Comparison of ENCODE assay signal across 21 cellular contexts in genomic region chr2:195108182-195108581, GRCh38.
A peak's percentile ranks its signal among the peaks of the same experiment; 100 is the strongest.
DNase-seq lines count a peak whose midpoint lies in the region; FAIRE-seq and TF ChIP-seq lines count a peak whose summit lies in the region.
"Had no signal": no experiment of that assay in that cellular context is flagged by ENCODE, and none has a peak within 500 bp of the region (broad histone marks: within the 10 kb centered on the region; RNA-seq: fewer than 3 reads in every experiment).

No MANE protein-coding gene starts in this region.

- H3K4me2 ChIP-seq in keratinocyte (ENCODE audit: control insufficient read depth, extremely low read depth, insufficient read depth, low read depth, low read length): no peak overlapping the region
- H3K4me2 ChIP-seq: A549; BLaER1 treated with 17β-estradiol and CSF1 and Interleukin-3, amounts not matched to agents 10 nM and 100 nM had no signal

- H3K79me2 ChIP-seq in keratinocyte (ENCODE audit: control insufficient read depth, insufficient read depth, low read length): no peaks in the 10 kb centered on the region

- FAIRE-seq in bronchial epithelial cell (lab: Jason Lieb, UNC): no peak
- no peak for FAIRE-seq in keratinocyte (lab: Jason Lieb, UNC)
- FAIRE-seq: A549, D721Med, G401.6, GM12891, GM19239 had no signal

- no peaks in the 10 kb centered on the region for H3K9me1 ChIP-seq in keratinocyte (ENCODE audit: control insufficient read depth, extremely low read depth, insufficient read depth, low read length)

- TF ChIP-seq CTCF in bronchial epithelial cell (IDR thresholded peaks at IDR 0.05; ENCODE audit: insufficient read depth, low read length, severe bottlenecking): no peak
- TF ChIP-seq CTCF in keratinocyte (optimal IDR thresholded peaks at IDR 0.05 in 1 of 3, IDR thresholded peaks at IDR 0.05 in 1 of 3, conservative IDR thresholded peaks at IDR 0.05 in 1 of 3; ENCODE audit: extremely low read depth in 1 of 3, insufficient read depth in 2 of 3, low read length in 3 of 3): no peak
- TF ChIP-seq CTCF in osteocyte (IDR thresholded peaks at IDR 0.05): no peak

- H3K9me3 ChIP-seq in keratinocyte (ENCODE audit: control insufficient read depth, low read depth, low read length): no peaks in the 10 kb centered on the region
- H3K9me3 ChIP-seq: A549, Caco-2 had no signal

- no peak overlapping the region for H3K4me3 Mint-ChIP-seq in osteocyte (ENCODE audit: unreplicated experiment)
- H3K4me3 Mint-ChIP-seq: B cell; CD4-positive, alpha-beta T cell; CD8-positive, alpha-beta T cell had no signal

- no peaks in the 10 kb centered on the region for H3K27me3 ChIP-seq in bronchial epithelial cell (ENCODE audit: control insufficient read depth, insufficient read depth, low read length)
- no peaks in the 10 kb centered on the region for H3K27me3 ChIP-seq in keratinocyte (ENCODE audit: control insufficient read depth, extremely low read depth, insufficient read depth, low read length)
- H3K27me3 ChIP-seq: BLaER1 treated with 17β-estradiol and CSF1 and Interleukin-3, amounts not matched to agents 10 nM and 100 nM had no signal

- no peaks in the 10 kb centered on the region for H3K36me3 Mint-ChIP-seq in osteocyte (ENCODE audit: unreplicated experiment)
- H3K36me3 Mint-ChIP-seq: CD8-positive, alpha-beta T cell had no signal

- H3K27ac ChIP-seq in epithelial cell of prostate: peak overlapping the region; percentile 37
- H3K27ac ChIP-seq in keratinocyte (ENCODE audit: control insufficient read depth, insufficient read depth, low read length): no peak overlapping the region
- H3K27ac ChIP-seq: 22Rv1; A549; BLaER1 treated with 17β-estradiol and CSF1 and Interleukin-3, amounts not matched to agents 10 nM and 100 nM; C4-2B had no signal

- H3K27me3 Mint-ChIP-seq in osteocyte (ENCODE audit: unreplicated experiment): no peaks in the 10 kb centered on the region
- H3K27me3 Mint-ChIP-seq: B cell; CD4-positive, alpha-beta T cell had no signal

- DNase-seq in bronchial epithelial cell (ENCODE audit: low read depth): peak; percentile 36
- no peak for DNase-seq in epithelial cell of prostate (ENCODE audit: low read depth, low spot score)
- peak; percentile 49 for DNase-seq in keratinocyte (ENCODE audit: low read depth, low spot score)
- no peak for DNase-seq in osteocyte (ENCODE audit: extremely low spot score, unreplicated experiment)
- DNase-seq in ecto neural progenitor cell (ENCODE audit: low spot score): no peak
- DNase-seq: AML-193; Caco-2; Calu3; CD4-positive, alpha-beta T cell; CD8-positive, alpha-beta T cell; DMS79 treated with DMSO at 0.1 percent for 48 hours; GF-D8 had no signal

- H3K36me3 ChIP-seq in bronchial epithelial cell (ENCODE audit: control insufficient read depth, insufficient read depth, low read length) (no peaks in the 10 kb centered on the region), keratinocyte (ENCODE audit: control insufficient read depth in 2 of 2, extremely low read depth in 1 of 2, insufficient read depth in 2 of 2, low read length in 2 of 2) (no peaks in the 10 kb centered on the region)
- H3K36me3 ChIP-seq: BLaER1 treated with 17β-estradiol and CSF1 and Interleukin-3, amounts not matched to agents 10 nM and 100 nM had no signal

- H3K4me1 Mint-ChIP-seq in osteocyte (ENCODE audit: unreplicated experiment): no peaks in the 10 kb centered on the region
- H3K4me1 Mint-ChIP-seq: B cell had no signal

- H3K4me3 ChIP-seq in bronchial epithelial cell (ENCODE audit: low read depth, low read length) (no peak overlapping the region), keratinocyte (ENCODE audit: control insufficient read depth in 2 of 3, extremely low read depth in 1 of 3, insufficient read depth in 2 of 3, low read depth in 1 of 3, low read length in 3 of 3) (no peak overlapping the region)
- H3K4me3 ChIP-seq: A549; BLaER1 treated with 17β-estradiol and CSF1 and Interleukin-3, amounts not matched to agents 10 nM and 100 nM had no signal

- H3K4me1 ChIP-seq in keratinocyte (ENCODE audit: control insufficient read depth, extremely low read depth, insufficient read depth, low read length): peaks cover 4% of the 10 kb centered on the region
- H3K4me1 ChIP-seq: A549; BLaER1 treated with 17β-estradiol and CSF1 and Interleukin-3, amounts not matched to agents 10 nM and 100 nM; Caco-2 had no signal

- H3K9me3 Mint-ChIP-seq in osteocyte (ENCODE audit: unreplicated experiment): no peaks in the 10 kb centered on the region
- H3K9me3 Mint-ChIP-seq: CD4-positive, alpha-beta T cell; CD8-positive, alpha-beta T cell had no signal

- H4K20me1 ChIP-seq in keratinocyte (ENCODE audit: control insufficient read depth, extremely low read depth, insufficient read depth, low read length): no peaks in the 10 kb centered on the region
- H4K20me1 ChIP-seq: BLaER1 treated with 17β-estradiol and CSF1 and Interleukin-3, amounts not matched to agents 10 nM and 100 nM had no signal

- dilution Hi-C loops in keratinocyte (cut with MboI; ENCODE audit: extremely low pct_ligation_motif_present, low sequenced_read_pairs): no loop called here

- no peak overlapping the region for H3K27ac Mint-ChIP-seq in osteocyte (ENCODE audit: unreplicated experiment)
- H3K27ac Mint-ChIP-seq: B cell; CD4-positive, alpha-beta T cell; CD8-positive, alpha-beta T cell had no signal

- H2AFZ ChIP-seq in keratinocyte (ENCODE audit: control insufficient read depth, low read length): no peak overlapping the region

- no peak overlapping the region for H3K9ac ChIP-seq in keratinocyte (ENCODE audit: control insufficient read depth, extremely low read depth, insufficient read depth, low read length)
- H3K9ac ChIP-seq: BLaER1 treated with 17β-estradiol and CSF1 and Interleukin-3, amounts not matched to agents 10 nM and 100 nM had no signal

Comparison
In these comparisons a context has a peak if more than half of its experiments do, and no peak if none do; other contexts are left out.
1. DNase-seq: peak in bronchial epithelial cell (single experiment) and keratinocyte (single experiment); none in epithelial cell of prostate (single experiment), osteocyte (single experiment) and ecto neural progenitor cell (single experiment).